ENCODE assay signal across 7 cellular contexts in the genomic region with DNA sequence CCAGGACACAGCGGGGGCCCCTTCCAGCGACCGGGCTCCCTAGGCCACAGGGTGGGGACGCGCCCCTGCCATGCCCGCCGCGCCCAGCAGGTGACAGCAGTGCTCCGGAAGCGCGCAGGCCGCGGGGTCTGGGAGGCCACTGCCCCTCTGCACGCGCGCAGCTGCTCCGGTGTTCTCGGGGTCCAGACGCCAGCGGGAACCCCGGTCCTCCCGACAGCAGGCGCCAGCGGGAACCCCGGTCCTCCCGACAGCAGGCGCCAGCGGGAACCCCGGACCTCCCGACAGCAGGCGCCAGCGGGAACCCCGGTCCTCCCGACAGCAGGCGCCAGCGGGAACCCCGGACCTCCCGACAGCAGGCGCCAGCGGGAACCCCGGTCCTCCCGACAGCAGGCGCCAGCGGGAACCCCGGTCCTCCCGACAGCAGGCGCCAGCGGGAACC. TPM values are rescaled to one million over a fixed set of nuclear protein-coding genes. Genes with fewer than 3 reads are reported as not detected.
DNase-seq lines count a peak whose midpoint lies in the region; ATAC-seq and TF ChIP-seq lines count a peak whose summit lies in the region.
"Not testable (repeated sequence)": the region's sequence is repeated elsewhere in the genome, so short reads cannot be mapped to it uniquely, and the experiment has no call there.

No MANE protein-coding gene starts in this region.

- ATAC-seq in GM18498 (IDR thresholded peaks at IDR 0.05; ENCODE audit: unreplicated experiment) (peak; percentile 76), HG02885 (IDR thresholded peaks at IDR 0.05; ENCODE audit: poor library complexity, unreplicated experiment) (peak; percentile 87)

- peak; percentile 74 for TF ChIP-seq CTCF in brain microvascular endothelial cell (IDR thresholded peaks at IDR 0.05; ENCODE audit: low read depth, low read length, missing control alignments)
- peak in 3 of 4 experiments; percentile 63 to 93 (median 75) for TF ChIP-seq CTCF in sigmoid colon (IDR thresholded peaks at IDR 0.05)

- not testable (repeated sequence) for TF ChIP-seq POLR2A in sigmoid colon (IDR thresholded peaks at IDR 0.05)

- H3K36me3 ChIP-seq in brain microvascular endothelial cell (replicated peaks); iPS-15b (ENCODE audit: control insufficient read depth, insufficient read depth, low read length); sigmoid colon: not testable (repeated sequence)

- not testable (repeated sequence) for H3K27me3 ChIP-seq in brain microvascular endothelial cell (replicated peaks); sigmoid colon
- H3K27me3 ChIP-seq in iPS-15b (ENCODE audit: control insufficient read depth, insufficient read depth, low read length) = peaks cover 12% of the 10 kb centered on the region

- H3K27ac ChIP-seq in brain microvascular endothelial cell = not testable (repeated sequence)
- H3K27ac ChIP-seq in sigmoid colon = peak overlapping the region; percentile 9 to 63 (median 52)

- H3K4me3 ChIP-seq in brain microvascular endothelial cell (ENCODE audit: low read depth, low read length) = peak overlapping the region; percentile 12
- H3K4me3 ChIP-seq in iPS-15b (ENCODE audit: low read depth, low read length) = peak overlapping the region; percentile 26
- H3K4me3 ChIP-seq in sigmoid colon = peak overlapping the region in 3 of 4 donors; percentile 20 to 41 (median 35)

- not testable (repeated sequence) for H3K9me3 ChIP-seq in iPS-15b (ENCODE audit: control insufficient read depth, insufficient read depth, low read length); sigmoid colon

- WGBS in sigmoid colon, 2 donors = 1 to 2% methylated on average over 39 to 48 of the region's 48 CpGs

- H3K9ac ChIP-seq in iPS-15b (ENCODE audit: low read depth, low read length) = not testable (repeated sequence)

- intact Hi-C loops in sigmoid colon (cut with DNase I) = not testable (repeated sequence)

- in situ Hi-C loops in brain microvascular endothelial cell (cut with HindIII; ENCODE audit: low pct_ligation_motif_present, low sequenced_read_pairs) = not testable (repeated sequence)

- TF ChIP-seq EP300 in sigmoid colon (IDR thresholded peaks at IDR 0.05) = not testable (repeated sequence)

- peak; percentile 37 for DNase-seq in NCI-H2171 treated with DMSO at 0.1 percent for 48 hours (lab: John Stamatoyannopoulos, UW)
- peak; percentile 40 for DNase-seq in activated CD4-positive, alpha-beta T cell treated with anti-CD3 and anti-CD28 coated beads for 1 hour
- not testable (repeated sequence) for DNase-seq in brain microvascular endothelial cell, sigmoid colon

- not testable (repeated sequence) for H3K4me1 ChIP-seq in iPS-15b (ENCODE audit: control insufficient read depth, insufficient read depth, low read length)
- H3K4me1 ChIP-seq in sigmoid colon = peaks cover 0 to 27% (median 8%) of the 10 kb centered on the region in 4 donors

RNA-seq across cellular contexts. Expression of a gene that starts 32.6 kb away (rescaled TPM):
- total RNA-seq in sigmoid colon = 10 to 100 TPM; 20.3 to 32.4 (median 25.4) TPM
- polyA plus RNA-seq in sigmoid colon = 10 to 100 TPM; 25.8 to 51.4 (median 31.2) TPM

RNA-seq across cellular contexts. Expression of a gene that starts 45.5 kb away (rescaled TPM):
- 10 to 100 TPM; 11.4 to 72.6 (median 28.9) TPM for total RNA-seq in sigmoid colon
- 100 to 1,000 TPM in 2 of 3 donors, 10 to 100 TPM in 1; 99.1 to 157 (median 109) TPM for polyA plus RNA-seq in sigmoid colon
